Comparison of ENCODE assay signal across 19 cellular contexts in the genomic region with DNA sequence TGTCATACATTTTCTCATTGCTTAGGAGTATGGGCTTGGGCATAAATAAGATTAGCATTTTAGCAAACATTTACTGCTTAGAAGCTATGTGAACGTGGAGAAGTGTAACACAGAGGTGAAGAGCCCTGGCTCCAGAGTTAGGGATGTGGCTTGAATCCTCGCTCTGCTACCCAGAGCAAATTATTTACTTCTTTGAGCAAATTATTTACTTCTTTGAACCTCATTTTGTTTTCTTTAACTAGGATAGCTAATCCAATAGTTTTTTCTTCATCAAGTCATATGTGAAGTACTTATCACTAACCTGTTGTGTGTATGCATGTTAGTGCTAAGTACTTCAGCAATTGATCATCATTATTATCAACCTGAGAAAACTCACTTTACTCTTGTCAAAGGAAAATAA. TPM values are rescaled to one million over a fixed set of nuclear protein-coding genes. Genes with fewer than 3 reads are reported as not detected.
A peak's percentile ranks its signal among the peaks of the same experiment; 100 is the strongest.
DNase-seq lines count a peak whose midpoint lies in the region; ATAC-seq and TF ChIP-seq lines count a peak whose summit lies in the region.
"Had no signal": no experiment of that assay in that cellular context is flagged by ENCODE, and none has a peak within 500 bp of the region (broad histone marks: within the 10 kb centered on the region; RNA-seq: fewer than 3 reads in every experiment).

No MANE protein-coding gene starts in this region.

- no peaks in the 10 kb centered on the region for H3K9me2 ChIP-seq in PC-9 (ENCODE audit: insufficient read depth)
- H3K9me2 ChIP-seq in hepatocyte (replicated peaks; ENCODE audit: insufficient read depth), result no peaks in the 10 kb centered on the region
- H3K9me2 ChIP-seq: SK-N-SH had no signal

- peak overlapping the region; percentile 82 for H3K27ac ChIP-seq in PC-9
- H3K27ac ChIP-seq in hepatocyte, result peak overlapping the region; percentile 78

- H3K79me2 ChIP-seq in PC-9 (ENCODE audit: low read depth) (no peaks in the 10 kb centered on the region), hepatocyte (no peaks in the 10 kb centered on the region)

- H3K27ac Mint-ChIP-seq in HFFc6, result peak overlapping the region; percentile 86
- H3K27ac Mint-ChIP-seq: IgD-negative memory B cell, T-cell had no signal

- in situ Hi-C loops in GM13977 (cut with MboI; ENCODE audit: low pct_unique_long_range_greater_than_20kb, low sequenced_read_pairs, unreplicated experiment), result no loop called here

- H3F3A ChIP-seq in PC-9 (ENCODE audit: insufficient read depth, low read depth), result peaks cover 14% of the 10 kb centered on the region; the same call in 1 of the 2 replicates

- H3K4me3 ChIP-seq in PC-9, result no peak overlapping the region
- H3K4me3 ChIP-seq in hepatocyte, result no peak overlapping the region

- intact Hi-C loops in PC-9 (cut with micrococcal nuclease; ENCODE audit: unreplicated experiment), result no loop called here

- no peak overlapping the region for H2AFZ ChIP-seq in PC-9
- no peak overlapping the region for H2AFZ ChIP-seq in hepatocyte

- TF ChIP-seq CTCF in HFFc6 (IDR thresholded peaks at IDR 0.05) (no peak), PC-9 (conservative IDR thresholded peaks at IDR 0.05) (no peak), hepatocyte (IDR thresholded peaks at IDR 0.05; ENCODE audit: poor library complexity) (no peak), GM13977 (IDR thresholded peaks at IDR 0.05; ENCODE audit: extremely low read depth, insufficient read depth, missing control alignments) (no peak)

- peak overlapping the region; percentile 49; the same call in 1 of the 2 replicates for H3K4me3 Mint-ChIP-seq in HFFc6
- H3K4me3 Mint-ChIP-seq: CD4-positive, CD25-positive, alpha-beta regulatory T cell; IgD-negative memory B cell; T-cell had no signal

- DNase-seq in HFFc6, result no peak
- no peak for DNase-seq in PC-9
- no peak for DNase-seq in hepatocyte (ENCODE audit: low spot score)
- DNase-seq in renal cortical epithelial cell (ENCODE audit: low read depth), result peak; percentile 88
- no peak for DNase-seq in epidermal melanocyte (ENCODE audit: insufficient read length, low spot score)
- DNase-seq in GM13977 (ENCODE audit: low spot score), result no peak
- DNase-seq: CD4-positive, CD25-positive, alpha-beta regulatory T cell; DMS79; MV-4-11; NCI-H1417; NCI-H187 treated with DMSO at 0.1 percent for 48 hours; NCI-H446; NCI-H69; Right ventricle myocardium superior; SK-N-SH; T-cell had no signal

- peaks cover 16% of the 10 kb centered on the region for H3K36me3 Mint-ChIP-seq in HFFc6 (ENCODE audit: low read depth)
- H3K36me3 Mint-ChIP-seq: CD4-positive, CD25-positive, alpha-beta regulatory T cell had no signal

- no peak for ATAC-seq in GM19452 (IDR thresholded peaks at IDR 0.05; ENCODE audit: unreplicated experiment)
- ATAC-seq: Panc1, T-cell had no signal

- H3K9me3 ChIP-seq in PC-9 (ENCODE audit: insufficient read depth, low read depth) (0 out of 2 replicates have a peak, but pooled peaks cover 4% of the 10 kb centered on the region), hepatocyte (ENCODE audit: low read depth) (no peaks in the 10 kb centered on the region)
- H3K9me3 ChIP-seq: SK-N-SH had no signal

- no TSS peak for BruUV-seq in PC-9 (replicated peaks; lab: Mats Ljungman, UMichigan)

- H3K4me1 Mint-ChIP-seq in HFFc6 (ENCODE audit: low read depth), result peaks cover 28% of the 10 kb centered on the region

- no peaks in the 10 kb centered on the region for H3K36me3 ChIP-seq in PC-9 (ENCODE audit: low read depth)
- no peaks in the 10 kb centered on the region for H3K36me3 ChIP-seq in hepatocyte (replicated peaks; ENCODE audit: insufficient read depth, low read depth)

- no peaks in the 10 kb centered on the region for H4K20me1 ChIP-seq in PC-9 (ENCODE audit: insufficient read depth)
- H4K20me1 ChIP-seq in hepatocyte (ENCODE audit: insufficient read depth, poor library complexity, severe bottlenecking), result no peaks in the 10 kb centered on the region

- POLR2A ChIA-PET in PC-9 (lab: Charles Lee; ENCODE audit: unreplicated experiment), result no interaction called here

- CTCF ChIA-PET in PC-9 (lab: Charles Lee), result no interaction called here

- H3K4me1 ChIP-seq in PC-9 (replicated peaks; ENCODE audit: insufficient read depth) (peaks cover 16% of the 10 kb centered on the region), hepatocyte (ENCODE audit: insufficient read depth) (no peaks in the 10 kb centered on the region)

- peaks cover 14% of the 10 kb centered on the region for H3K9me3 Mint-ChIP-seq in HFFc6
- H3K9me3 Mint-ChIP-seq: CD4-positive, CD25-positive, alpha-beta regulatory T cell; IgD-negative memory B cell; T-cell had no signal

- peak overlapping the region; percentile 15; the same call in 1 of the 2 replicates for H3K4me2 ChIP-seq in PC-9
- peak overlapping the region; percentile 9 for H3K4me2 ChIP-seq in hepatocyte
- H3K4me2 ChIP-seq: SK-N-SH had no signal

- peaks cover 5% of the 10 kb centered on the region for H3K27me3 Mint-ChIP-seq in HFFc6 (ENCODE audit: insufficient read depth)
- H3K27me3 Mint-ChIP-seq: IgD-negative memory B cell had no signal

- no peaks in the 10 kb centered on the region for H3K27me3 ChIP-seq in PC-9 (ENCODE audit: insufficient read depth, low read depth)
- H3K27me3 ChIP-seq in hepatocyte, result no peaks in the 10 kb centered on the region

- WGBS in hepatocyte (ENCODE audit: low lambda C conversion rate, missing lambda C conversion rate), result 81% methylated on average over 2 of the region's 2 CpGs

RNA-seq across cellular contexts. Expression of gene YTHDC1, which starts 10.7 kb away (rescaled TPM):
- total RNA-seq in HFFc6 (2021; fragmentation: NEBNext Ultra II Directional; extraction: Animal tissue kit (Norgen Biotek cat#: 25700)), result 10 to 100 TPM; 41.3 to 51.8 (median 50.1) TPM
- total RNA-seq in PC-9 (2021) (64.1 and 83.6 TPM in 2 replicates), hepatocyte (75.4 and 79.3 TPM in 2 replicates), renal cortical epithelial cell (33.2 and 85.3 TPM in 2 replicates)
- 45.3 and 48.6 TPM in 2 replicates for polyA plus RNA-seq in hepatocyte
